Comparison of ENCODE assay signal across 23 cellular contexts in the genomic region with DNA sequence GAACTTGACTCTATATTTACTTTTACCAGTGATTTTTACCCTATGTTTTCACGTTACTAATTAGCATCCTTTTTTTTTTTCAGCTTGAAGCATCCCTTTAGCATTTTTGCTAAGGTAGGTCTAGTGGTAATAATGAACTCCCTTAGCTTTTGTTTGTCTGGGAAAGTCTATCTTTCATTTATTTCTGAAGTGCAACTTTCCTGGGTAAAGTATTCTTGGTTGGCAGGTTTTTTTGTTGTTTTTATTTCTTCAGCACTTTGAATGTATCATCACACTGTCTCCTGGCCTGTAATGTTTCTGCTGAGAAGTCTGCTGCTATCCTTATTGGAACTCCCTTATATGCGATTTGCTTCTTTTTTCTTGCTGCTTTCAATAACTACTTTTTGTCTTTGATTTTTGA.
"Had no signal": no experiment of that assay in that cellular context is flagged by ENCODE, and none has a peak within 500 bp of the region (broad histone marks: within the 10 kb centered on the region; RNA-seq: fewer than 3 reads in every experiment).

No MANE protein-coding gene starts in this region.

- H3K36me3 ChIP-seq: colonic mucosa, esophagus squamous epithelium, gastrocnemius medialis, heart left ventricle, heart right ventricle had no signal

- DNase-seq: colonic mucosa; cortex of kidney; dermis blood vessel endothelial cell; dorsolateral prefrontal cortex; effector CD4-positive, alpha-beta T cell; effector CD8-positive, alpha-beta T cell; effector memory CD4-positive, alpha-beta T cell; effector memory CD8-positive, alpha-beta T cell; endodermal cell; erythroblast; esophagus squamous epithelium; foreskin fibroblast; foreskin keratinocyte; foreskin melanocyte; gastrocnemius medialis; glutamatergic neuron; head of caudate nucleus; heart left ventricle; heart right ventricle had no signal

- H3K27ac ChIP-seq: colonic mucosa, coronary artery, dorsolateral prefrontal cortex, epithelial cell of prostate, esophagus muscularis mucosa, esophagus squamous epithelium, foreskin keratinocyte, gastrocnemius medialis, gastroesophageal sphincter, heart left ventricle, heart right ventricle had no signal

- H3K4me3 ChIP-seq: colonic mucosa, coronary artery, dorsolateral prefrontal cortex, esophagus muscularis mucosa, esophagus squamous epithelium, gastrocnemius medialis, gastroesophageal sphincter, heart left ventricle, heart right ventricle had no signal

- H3K4me1 ChIP-seq: colonic mucosa, esophagus muscularis mucosa, esophagus squamous epithelium, foreskin keratinocyte, gastrocnemius medialis, gastroesophageal sphincter, heart left ventricle, heart right ventricle had no signal

- H3K9me3 ChIP-seq: colonic mucosa, esophagus squamous epithelium had no signal
